2 cellular contexts compared by ENCODE assay signal in genomic region chr3:47851888-47852603, GRCh38.
TF ChIP-seq lines count a peak whose summit lies in the region.

No MANE protein-coding gene starts in this region.

TF ChIP-seq in HepG2, 621 proteins besides CTCF, POLR2A, EP300 and RAD21:
- TF ChIP-seq RBM22 (optimal IDR thresholded peaks at IDR 0.05; ENCODE audit: low read length): peak; percentile 49
- TF ChIP-seq HNRNPH1 (optimal IDR thresholded peaks at IDR 0.05; ENCODE audit: low read depth, low read length): no peak

TF ChIP-seq in K562, 482 proteins besides CTCF, POLR2A, EP300 and RAD21:
- TF ChIP-seq POLR2G (IDR thresholded peaks at IDR 0.05; ENCODE audit: low read depth, low read length): peak; percentile 38; the same call in 1 of the 2 replicates
- TF ChIP-seq SUPT5H (IDR thresholded peaks at IDR 0.05): 0 out of 2 replicates have a peak, but pooled peaks have one; percentile 11
- TF ChIP-seq RBM22 (IDR thresholded peaks at IDR 0.05; ENCODE audit: low read depth, low read length, poor library complexity, severe bottlenecking): peak; percentile 65
- TF ChIP-seq MYBL2 (IDR thresholded peaks at IDR 0.05; ENCODE audit: low read depth): no peak
- no peak for TF ChIP-seq MYBL2 (CRISPR knock-in tag; IDR thresholded peaks at IDR 0.05; ENCODE audit: borderline replicate concordance)
